Comparison of ENCODE assay signal across 23 cellular contexts in genomic region chr15:40775740-40776536, GRCh38. TPM values are rescaled to one million over a fixed set of nuclear protein-coding genes. Genes with fewer than 3 reads are reported as not detected.
A peak's percentile ranks its signal among the peaks of the same experiment; 100 is the strongest.
DNase-seq lines count a peak whose midpoint lies in the region; ATAC-seq and TF ChIP-seq lines count a peak whose summit lies in the region.
"Had no signal": no experiment of that assay in that cellular context is flagged by ENCODE, and none has a peak within 500 bp of the region (broad histone marks: within the 10 kb centered on the region; RNA-seq: fewer than 3 reads in every experiment).

No MANE protein-coding gene starts in this region.

- peaks cover 12 to 13% of the 10 kb centered on the region in 2 donors for H3K36me3 Mint-ChIP-seq in activated naive CD4-positive, alpha-beta T cell treated with anti-CD3 and anti-CD28 coated beads, Interleukin-2, amount 50 U/mL, for 72 hours
- peaks cover 26 to 34% (median 28%) of the 10 kb centered on the region in 3 donors for H3K36me3 Mint-ChIP-seq in immature natural killer cell

- H3K79me2 ChIP-seq in osteoblast (ENCODE audit: insufficient read depth, low read length) = peaks cover 5% of the 10 kb centered on the region

- peaks cover 4% of the 10 kb centered on the region for H4K20me1 ChIP-seq in osteoblast (ENCODE audit: insufficient read depth, low read length)

- no peaks in the 10 kb centered on the region for H3K9me3 Mint-ChIP-seq in activated naive CD4-positive, alpha-beta T cell treated with anti-CD3 and anti-CD28 coated beads, Interleukin-2, amount 50 U/mL, for 72 hours
- H3K9me3 Mint-ChIP-seq in immature natural killer cell = no peaks in the 10 kb centered on the region
- H3K9me3 Mint-ChIP-seq: CD4-positive, alpha-beta T cell; nephron; T-helper 2 cell treated with Interferon-gamma antibody and Interleukin-4, amounts not matched to agents 5 μg/mL and 100 μg/mL, for 36 hours had no signal

- H3K9me3 ChIP-seq in osteoblast (ENCODE audit: low read depth, low read length) = no peaks in the 10 kb centered on the region
- H3K9me3 ChIP-seq: body of pancreas, uterus had no signal

- H3K27ac Mint-ChIP-seq in activated naive CD4-positive, alpha-beta T cell treated with anti-CD3 and anti-CD28 coated beads, Interleukin-2, amount 50 U/mL, for 72 hours = peak overlapping the region; percentile 3 to 75
- H3K27ac Mint-ChIP-seq in immature natural killer cell = peak overlapping the region in 3 of 6 donors; percentile 82 to 95 (median 88)
- H3K27ac Mint-ChIP-seq: CD4-positive, alpha-beta T cell; nephron had no signal

- no peak for DNase-seq in activated naive CD4-positive, alpha-beta T cell treated with anti-CD3 and anti-CD28 coated beads, Interleukin-2, amount 50 U/mL, for 72 hours (ENCODE audit: low spot score in 2 of 2)
- no peak for DNase-seq in activated naive CD4-positive, alpha-beta T cell treated with Interleukin-2 at 50 U/mL for 16 hours
- DNase-seq in immature natural killer cell = no peak
- no peak for DNase-seq in osteoblast (ENCODE audit: insufficient read length, low spot score, missing footprints)
- no peak for DNase-seq in coronary artery (ENCODE audit: low spot score)
- no peak for DNase-seq in activated CD4-positive, CD25-positive, alpha-beta regulatory T cell treated with anti-CD3 and anti-CD28 coated beads, Interleukin-2, amount 50 U/mL, for 72 hours
- DNase-seq in stimulated activated naive CD8-positive, alpha-beta T cell treated with anti-CD3 and anti-CD28 coated beads, Interleukin-15, Interleukin-2, amounts not matched to agents 100 U/mL and 50 U/mL, for 24 hours = no peak
- DNase-seq: activated CD4-positive, alpha-beta T cell treated with anti-CD3 and anti-CD28 coated beads for 4 hours; CD4-positive, alpha-beta T cell; left colon; NCI-H1105; NCI-H187 treated with DMSO at 0.1 percent for 48 hours; NCI-H524; retina; SHP77 treated with DMSO at 0.1 percent for 48 hours; stimulated activated CD4-positive, alpha-beta T cell treated with anti-CD3 and anti-CD28 coated beads, Interleukin-2, amount 100 ng/mL, for 48 hours; uterus had no signal

- peaks cover 0 to 3% (median 0%) of the 10 kb centered on the region in 3 donors for H3K27me3 Mint-ChIP-seq in immature natural killer cell (ENCODE audit: low read depth in 3 of 3)
- H3K27me3 Mint-ChIP-seq: CD4-positive, alpha-beta T cell had no signal

- peaks cover 62% of the 10 kb centered on the region for H3K36me3 ChIP-seq in osteoblast (ENCODE audit: insufficient read depth, low read length)
- H3K36me3 ChIP-seq: uterus had no signal

- peaks cover 11% of the 10 kb centered on the region for H3K4me1 ChIP-seq in osteoblast (ENCODE audit: insufficient read depth, low read length)
- H3K4me1 ChIP-seq: body of pancreas, uterus had no signal

- ATAC-seq in activated naive CD4-positive, alpha-beta T cell treated with anti-CD3 and anti-CD28 coated beads, Interleukin-2, amount 50 U/mL, for 72 hours = no peak
- no peak for ATAC-seq in GM21619 (IDR thresholded peaks at IDR 0.05; ENCODE audit: unreplicated experiment)
- ATAC-seq in stimulated activated naive CD8-positive, alpha-beta T cell treated with anti-CD3 and anti-CD28 coated beads, Interleukin-15, Interleukin-2, amounts not matched to agents 100 U/mL and 50 U/mL, for 24 hours = no peak
- ATAC-seq: body of pancreas had no signal

- peaks cover 38 to 46% of the 10 kb centered on the region in 2 donors for H3K4me1 Mint-ChIP-seq in immature natural killer cell
- H3K4me1 Mint-ChIP-seq: nephron had no signal

- H3K27ac ChIP-seq in osteoblast (ENCODE audit: low read depth, low read length) = peak overlapping the region; percentile 72
- H3K27ac ChIP-seq in coronary artery = no peak overlapping the region
- H3K27ac ChIP-seq: uterus had no signal

- peak overlapping the region in 4 of 5 donors; percentile 18 to 89 (median 84) for H3K4me3 Mint-ChIP-seq in immature natural killer cell
- H3K4me3 Mint-ChIP-seq: CD4-positive, alpha-beta T cell; nephron; T-helper 2 cell treated with Interferon-gamma antibody and Interleukin-4, amounts not matched to agents 5 μg/mL and 100 μg/mL, for 36 hours had no signal

- H3K4me3 ChIP-seq in osteoblast (ENCODE audit: insufficient read depth, low read length) (no peak overlapping the region), coronary artery (no peak overlapping the region)
- H3K4me3 ChIP-seq: body of pancreas, uterus had no signal

- no peak for TF ChIP-seq CTCF in osteoblast (IDR thresholded peaks at IDR 0.05; ENCODE audit: extremely low read depth, low read depth, low read length)
- TF ChIP-seq CTCF in coronary artery (IDR thresholded peaks at IDR 0.05) = no peak

- no peak overlapping the region for H2AFZ ChIP-seq in osteoblast (ENCODE audit: low read length)

- H3K4me2 ChIP-seq in osteoblast (ENCODE audit: insufficient read depth, low read length) = peak overlapping the region; percentile 27

- H3K27me3 ChIP-seq in osteoblast (ENCODE audit: insufficient read depth, low read length) = no peaks in the 10 kb centered on the region
- H3K27me3 ChIP-seq: body of pancreas, uterus had no signal

RNA-seq across cellular contexts. Expression of gene C15orf62, which starts 6.2 kb away (rescaled TPM):
- total RNA-seq in activated naive CD4-positive, alpha-beta T cell treated with anti-CD3 and anti-CD28 coated beads, Interleukin-2, amount 50 U/mL, for 72 hours = 1 to 10 TPM in 1 of 2 donors, under 1 TPM in 1; 0.52 to 2.0 TPM
- polyA plus RNA-seq in immature natural killer cell = under 1 TPM in 2 of 3 donors, not detected in 1; 0.08 to 0.12 TPM
- total RNA-seq in osteoblast = under 0.01 and 0.29 TPM in 2 replicates
- total RNA-seq: fibroblast of villous mesenchyme, osteocyte had no signal

RNA-seq across cellular contexts. Expression of gene GCHFR, which starts 12.1 kb away (rescaled TPM):
- 10 to 100 TPM; 15.9 to 72.6 TPM for total RNA-seq in activated naive CD4-positive, alpha-beta T cell treated with anti-CD3 and anti-CD28 coated beads, Interleukin-2, amount 50 U/mL, for 72 hours
- 100 to 1,000 TPM; 183 to 303 (median 230) TPM for polyA plus RNA-seq in immature natural killer cell
- 4.4 and 4.7 TPM in 2 replicates for total RNA-seq in osteoblast

RNA-seq across cellular contexts. Expression of gene RMDN3, which starts 20.9 kb away (rescaled TPM):
- total RNA-seq in activated naive CD4-positive, alpha-beta T cell treated with anti-CD3 and anti-CD28 coated beads, Interleukin-2, amount 50 U/mL, for 72 hours = 10 to 100 TPM; 18.5 to 23.1 TPM
- polyA plus RNA-seq in immature natural killer cell = 100 to 1,000 TPM in 2 of 3 donors, 10 to 100 TPM in 1; 44.6 to 118 (median 110) TPM
- total RNA-seq in osteoblast = 18.6 and 19.9 TPM in 2 replicates

RNA-seq across cellular contexts. Expression of gene ZFYVE19, which starts 31.0 kb away (rescaled TPM):
- 10 to 100 TPM; 24.6 to 26.6 TPM for total RNA-seq in activated naive CD4-positive, alpha-beta T cell treated with anti-CD3 and anti-CD28 coated beads, Interleukin-2, amount 50 U/mL, for 72 hours
- polyA plus RNA-seq in immature natural killer cell = 10 to 100 TPM; 12.8 to 22.0 (median 20.9) TPM
- 17.4 and 18.0 TPM in 2 replicates for total RNA-seq in osteoblast

RNA-seq across cellular contexts. Expression of gene DNAJC17, which starts 31.3 kb away (rescaled TPM):
- total RNA-seq in activated naive CD4-positive, alpha-beta T cell treated with anti-CD3 and anti-CD28 coated beads, Interleukin-2, amount 50 U/mL, for 72 hours = 10 to 100 TPM; 20.2 to 36.1 TPM
- polyA plus RNA-seq in immature natural killer cell = 10 to 100 TPM; 25.6 to 62.8 (median 34.7) TPM
- 14.8 and 15.6 TPM in 2 replicates for total RNA-seq in osteoblast
